ENCODE assay signal across 1 cellular context in genomic region chr4:138238521-138239292, GRCh38.
TF ChIP-seq lines count a peak whose summit lies in the region.

No MANE protein-coding gene starts in this region.

TF ChIP-seq in K562, 482 proteins besides CTCF, POLR2A, EP300 and RAD21 (continues in another document):
- TF ChIP-seq TRIM24 (IDR thresholded peaks at IDR 0.05), result no peak
- TF ChIP-seq E2F4 (CRISPR knock-in tag; IDR thresholded peaks at IDR 0.05; ENCODE audit: low read depth), result no peak
- no peak for TF ChIP-seq MEF2D (tag; conservative IDR thresholded peaks at IDR 0.05; ENCODE audit: low read depth)
- no peak for TF ChIP-seq CCAR2 (IDR thresholded peaks at IDR 0.05; ENCODE audit: low read depth, low read length)
- TF ChIP-seq, protein P1, sequence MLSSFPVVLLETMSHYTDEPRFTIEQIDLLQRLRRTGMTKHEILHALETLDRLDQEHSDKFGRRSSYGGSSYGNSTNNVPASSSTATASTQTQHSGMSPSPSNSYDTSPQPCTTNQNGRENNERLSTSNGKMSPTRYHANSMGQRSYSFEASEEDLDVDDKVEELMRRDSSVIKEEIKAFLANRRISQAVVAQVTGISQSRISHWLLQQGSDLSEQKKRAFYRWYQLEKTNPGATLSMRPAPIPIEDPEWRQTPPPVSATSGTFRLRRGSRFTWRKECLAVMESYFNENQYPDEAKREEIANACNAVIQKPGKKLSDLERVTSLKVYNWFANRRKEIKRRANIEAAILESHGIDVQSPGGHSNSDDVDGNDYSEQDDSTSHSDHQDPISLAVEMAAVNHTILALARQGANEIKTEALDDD (IDR thresholded peaks at IDR 0.05), result peak; percentile 91
- TF ChIP-seq ETV1 (tag; conservative IDR thresholded peaks at IDR 0.05; ENCODE audit: low read depth), result no peak
- TF ChIP-seq RFX5 (IDR thresholded peaks at IDR 0.05; ENCODE audit: low read depth, low read length), result no peak
- TF ChIP-seq POLR3A (IDR thresholded peaks at IDR 0.05; ENCODE audit: borderline replicate concordance, extremely low read depth, insufficient read depth, insufficient read length), result no peak
- TF ChIP-seq HDAC1 (IDR thresholded peaks at IDR 0.05), result no peak
- no peak for TF ChIP-seq PRMT5 (CRISPR knock-in tag; IDR thresholded peaks at IDR 0.05)
- TF ChIP-seq, protein P2, sequence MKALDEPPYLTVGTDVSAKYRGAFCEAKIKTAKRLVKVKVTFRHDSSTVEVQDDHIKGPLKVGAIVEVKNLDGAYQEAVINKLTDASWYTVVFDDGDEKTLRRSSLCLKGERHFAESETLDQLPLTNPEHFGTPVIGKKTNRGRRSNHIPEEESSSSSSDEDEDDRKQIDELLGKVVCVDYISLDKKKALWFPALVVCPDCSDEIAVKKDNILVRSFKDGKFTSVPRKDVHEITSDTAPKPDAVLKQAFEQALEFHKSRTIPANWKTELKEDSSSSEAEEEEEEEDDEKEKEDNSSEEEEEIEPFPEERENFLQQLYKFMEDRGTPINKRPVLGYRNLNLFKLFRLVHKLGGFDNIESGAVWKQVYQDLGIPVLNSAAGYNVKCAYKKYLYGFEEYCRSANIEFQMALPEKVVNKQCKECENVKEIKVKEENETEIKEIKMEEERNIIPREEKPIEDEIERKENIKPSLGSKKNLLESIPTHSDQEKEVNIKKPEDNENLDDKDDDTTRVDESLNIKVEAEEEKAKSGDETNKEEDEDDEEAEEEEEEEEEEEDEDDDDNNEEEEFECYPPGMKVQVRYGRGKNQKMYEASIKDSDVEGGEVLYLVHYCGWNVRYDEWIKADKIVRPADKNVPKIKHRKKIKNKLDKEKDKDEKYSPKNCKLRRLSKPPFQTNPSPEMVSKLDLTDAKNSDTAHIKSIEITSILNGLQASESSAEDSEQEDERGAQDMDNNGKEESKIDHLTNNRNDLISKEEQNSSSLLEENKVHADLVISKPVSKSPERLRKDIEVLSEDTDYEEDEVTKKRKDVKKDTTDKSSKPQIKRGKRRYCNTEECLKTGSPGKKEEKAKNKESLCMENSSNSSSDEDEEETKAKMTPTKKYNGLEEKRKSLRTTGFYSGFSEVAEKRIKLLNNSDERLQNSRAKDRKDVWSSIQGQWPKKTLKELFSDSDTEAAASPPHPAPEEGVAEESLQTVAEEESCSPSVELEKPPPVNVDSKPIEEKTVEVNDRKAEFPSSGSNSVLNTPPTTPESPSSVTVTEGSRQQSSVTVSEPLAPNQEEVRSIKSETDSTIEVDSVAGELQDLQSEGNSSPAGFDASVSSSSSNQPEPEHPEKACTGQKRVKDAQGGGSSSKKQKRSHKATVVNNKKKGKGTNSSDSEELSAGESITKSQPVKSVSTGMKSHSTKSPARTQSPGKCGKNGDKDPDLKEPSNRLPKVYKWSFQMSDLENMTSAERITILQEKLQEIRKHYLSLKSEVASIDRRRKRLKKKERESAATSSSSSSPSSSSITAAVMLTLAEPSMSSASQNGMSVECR (CRISPR knock-in tag; IDR thresholded peaks at IDR 0.05), result 0 out of 2 replicates have a peak, but pooled peaks have one; percentile 22
- TF ChIP-seq MYBL2 (IDR thresholded peaks at IDR 0.05; ENCODE audit: low read depth), result no peak
- TF ChIP-seq MYBL2 (CRISPR knock-in tag; IDR thresholded peaks at IDR 0.05; ENCODE audit: borderline replicate concordance), result no peak
- 0 out of 4 replicates have a peak, but pooled peaks of 1 of the 2 experiments have one; percentile 9 for TF ChIP-seq TBL1XR1 (IDR thresholded peaks at IDR 0.05; ENCODE audit: low read length in 2 of 2)
- peak; percentile 69 for TF ChIP-seq RBFOX2 (IDR thresholded peaks at IDR 0.05; ENCODE audit: low read depth, low read length)
- TF ChIP-seq ERF (CRISPR knock-in tag; IDR thresholded peaks at IDR 0.05), result no peak
- TF ChIP-seq, protein P3, sequence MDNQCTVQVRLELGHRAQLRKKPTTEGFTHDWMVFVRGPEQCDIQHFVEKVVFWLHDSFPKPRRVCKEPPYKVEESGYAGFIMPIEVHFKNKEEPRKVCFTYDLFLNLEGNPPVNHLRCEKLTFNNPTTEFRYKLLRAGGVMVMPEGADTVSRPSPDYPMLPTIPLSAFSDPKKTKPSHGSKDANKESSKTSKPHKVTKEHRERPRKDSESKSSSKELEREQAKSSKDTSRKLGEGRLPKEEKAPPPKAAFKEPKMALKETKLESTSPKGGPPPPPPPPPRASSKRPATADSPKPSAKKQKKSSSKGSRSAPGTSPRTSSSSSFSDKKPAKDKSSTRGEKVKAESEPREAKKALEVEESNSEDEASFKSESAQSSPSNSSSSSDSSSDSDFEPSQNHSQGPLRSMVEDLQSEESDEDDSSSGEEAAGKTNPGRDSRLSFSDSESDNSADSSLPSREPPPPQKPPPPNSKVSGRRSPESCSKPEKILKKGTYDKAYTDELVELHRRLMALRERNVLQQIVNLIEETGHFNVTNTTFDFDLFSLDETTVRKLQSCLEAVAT (IDR thresholded peaks at IDR 0.05), result peak; percentile 79 to 90
- TF ChIP-seq, protein P4, sequence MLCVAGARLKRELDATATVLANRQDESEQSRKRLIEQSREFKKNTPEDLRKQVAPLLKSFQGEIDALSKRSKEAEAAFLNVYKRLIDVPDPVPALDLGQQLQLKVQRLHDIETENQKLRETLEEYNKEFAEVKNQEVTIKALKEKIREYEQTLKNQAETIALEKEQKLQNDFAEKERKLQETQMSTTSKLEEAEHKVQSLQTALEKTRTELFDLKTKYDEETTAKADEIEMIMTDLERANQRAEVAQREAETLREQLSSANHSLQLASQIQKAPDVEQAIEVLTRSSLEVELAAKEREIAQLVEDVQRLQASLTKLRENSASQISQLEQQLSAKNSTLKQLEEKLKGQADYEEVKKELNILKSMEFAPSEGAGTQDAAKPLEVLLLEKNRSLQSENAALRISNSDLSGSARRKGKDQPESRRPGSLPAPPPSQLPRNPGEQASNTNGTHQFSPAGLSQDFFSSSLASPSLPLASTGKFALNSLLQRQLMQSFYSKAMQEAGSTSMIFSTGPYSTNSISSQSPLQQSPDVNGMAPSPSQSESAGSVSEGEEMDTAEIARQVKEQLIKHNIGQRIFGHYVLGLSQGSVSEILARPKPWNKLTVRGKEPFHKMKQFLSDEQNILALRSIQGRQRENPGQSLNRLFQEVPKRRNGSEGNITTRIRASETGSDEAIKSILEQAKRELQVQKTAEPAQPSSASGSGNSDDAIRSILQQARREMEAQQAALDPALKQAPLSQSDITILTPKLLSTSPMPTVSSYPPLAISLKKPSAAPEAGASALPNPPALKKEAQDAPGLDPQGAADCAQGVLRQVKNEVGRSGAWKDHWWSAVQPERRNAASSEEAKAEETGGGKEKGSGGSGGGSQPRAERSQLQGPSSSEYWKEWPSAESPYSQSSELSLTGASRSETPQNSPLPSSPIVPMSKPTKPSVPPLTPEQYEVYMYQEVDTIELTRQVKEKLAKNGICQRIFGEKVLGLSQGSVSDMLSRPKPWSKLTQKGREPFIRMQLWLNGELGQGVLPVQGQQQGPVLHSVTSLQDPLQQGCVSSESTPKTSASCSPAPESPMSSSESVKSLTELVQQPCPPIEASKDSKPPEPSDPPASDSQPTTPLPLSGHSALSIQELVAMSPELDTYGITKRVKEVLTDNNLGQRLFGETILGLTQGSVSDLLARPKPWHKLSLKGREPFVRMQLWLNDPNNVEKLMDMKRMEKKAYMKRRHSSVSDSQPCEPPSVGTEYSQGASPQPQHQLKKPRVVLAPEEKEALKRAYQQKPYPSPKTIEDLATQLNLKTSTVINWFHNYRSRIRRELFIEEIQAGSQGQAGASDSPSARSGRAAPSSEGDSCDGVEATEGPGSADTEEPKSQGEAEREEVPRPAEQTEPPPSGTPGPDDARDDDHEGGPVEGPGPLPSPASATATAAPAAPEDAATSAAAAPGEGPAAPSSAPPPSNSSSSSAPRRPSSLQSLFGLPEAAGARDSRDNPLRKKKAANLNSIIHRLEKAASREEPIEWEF (CRISPR knock-in tag; IDR thresholded peaks at IDR 0.05), result no peak
- TF ChIP-seq, protein P5, sequence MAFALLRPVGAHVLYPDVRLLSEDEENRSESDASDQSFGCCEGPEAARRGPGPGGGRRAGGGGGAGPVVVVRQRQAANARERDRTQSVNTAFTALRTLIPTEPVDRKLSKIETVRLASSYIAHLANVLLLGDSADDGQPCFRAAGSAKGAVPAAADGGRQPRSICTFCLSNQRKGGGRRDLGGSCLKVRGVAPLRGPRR (CRISPR knock-in tag; IDR thresholded peaks at IDR 0.05), result no peak
- TF ChIP-seq CHD1 (IDR thresholded peaks at IDR 0.05; ENCODE audit: low read length), result peak; percentile 46
- TF ChIP-seq CLOCK (CRISPR knock-in tag; IDR thresholded peaks at IDR 0.05; ENCODE audit: borderline replicate concordance), result no peak
- TF ChIP-seq SETDB1 (IDR thresholded peaks at IDR 0.05; ENCODE audit: low read length), result no peak
